24 cellular contexts compared by ENCODE assay signal in genomic region chr5:144582046-144582445, GRCh38.
DNase-seq lines count a peak whose midpoint lies in the region; TF ChIP-seq lines count a peak whose summit lies in the region.
"Had no signal": no experiment of that assay in that cellular context is flagged by ENCODE, and none has a peak within 500 bp of the region (broad histone marks: within the 10 kb centered on the region; RNA-seq: fewer than 3 reads in every experiment).

No MANE protein-coding gene starts in this region.

- H3K36me3 Mint-ChIP-seq in activated T-cell treated with anti-CD3 and anti-CD28 coated beads, Interleukin-2, amount 50 U/mL, for 24 hours (ENCODE audit: low read depth): no peaks in the 10 kb centered on the region
- H3K36me3 Mint-ChIP-seq: CD8-positive, alpha-beta T cell had no signal

- H3K4me3 Mint-ChIP-seq in activated T-cell treated with anti-CD3 and anti-CD28 coated beads, Interleukin-2, amount 50 U/mL, for 24 hours: no peak overlapping the region
- H3K4me3 Mint-ChIP-seq: CD8-positive, alpha-beta T cell had no signal

- peak overlapping the region; percentile 14 for H4K8ac ChIP-seq in mesendoderm (ENCODE audit: low read depth, low read length)

- no peak overlapping the region for H3K9ac ChIP-seq in mesendoderm (ENCODE audit: low read length)
- H3K9ac ChIP-seq: SK-N-SH had no signal

- H3K4me1 ChIP-seq in mesendoderm (ENCODE audit: control insufficient read depth, low read depth, low read length) (no peaks in the 10 kb centered on the region), BE2C (no peaks in the 10 kb centered on the region)
- H3K4me1 ChIP-seq: Peyer's patch had no signal

- H4K5ac ChIP-seq in mesendoderm (ENCODE audit: low read length): no peak overlapping the region

- no peak overlapping the region for H3K27ac Mint-ChIP-seq in activated T-cell treated with anti-CD3 and anti-CD28 coated beads, Interleukin-2, amount 50 U/mL, for 24 hours
- H3K27ac Mint-ChIP-seq: CD8-positive, alpha-beta T cell had no signal

- in situ Hi-C loops in Caki2 (cut with HindIII; ENCODE audit: low pct_unique_long_range_greater_than_20kb, low sequenced_read_pairs): no loop called here

- H2BK120ac ChIP-seq in mesendoderm (ENCODE audit: low read depth, low read length): no peak overlapping the region

- H3K56ac ChIP-seq in mesendoderm (ENCODE audit: low read length): no peak overlapping the region

- no peak overlapping the region for H3K23ac ChIP-seq in mesendoderm (ENCODE audit: low read length)

- H3K4ac ChIP-seq in mesendoderm (ENCODE audit: low read depth, low read length): no peak overlapping the region

- H2AK5ac ChIP-seq in mesendoderm (ENCODE audit: low read length): no peak overlapping the region

- no peaks in the 10 kb centered on the region for H3K79me2 ChIP-seq in mesendoderm (ENCODE audit: control insufficient read depth, insufficient read depth, low read length)

- no peak overlapping the region for H3K4me2 ChIP-seq in mesendoderm (ENCODE audit: low read length)
- H3K4me2 ChIP-seq: A549, SK-N-SH had no signal

- H3K27ac ChIP-seq in mesendoderm (ENCODE audit: low read depth, low read length): no peak overlapping the region
- H3K27ac ChIP-seq: A549, Peyer's patch had no signal

- H3K9me3 ChIP-seq in BE2C: peaks cover 2% of the 10 kb centered on the region; the same call in 1 of the 2 replicates
- H3K9me3 ChIP-seq: A549, Peyer's patch, SK-N-SH had no signal

- H3K36me3 ChIP-seq in mesendoderm (ENCODE audit: control insufficient read depth, insufficient read depth, low read length) (no peaks in the 10 kb centered on the region), BE2C (no peaks in the 10 kb centered on the region)
- H3K36me3 ChIP-seq: Peyer's patch had no signal

- H3K18ac ChIP-seq in mesendoderm (ENCODE audit: low read length): peak overlapping the region; percentile 22

- H3K4me3 ChIP-seq in epithelial cell of esophagus (ENCODE audit: low read length) (no peak overlapping the region), mesendoderm (ENCODE audit: low read length) (no peak overlapping the region), BE2C (ENCODE audit: low read depth, low read length) (no peak overlapping the region)
- H3K4me3 ChIP-seq: A549, K562, Peyer's patch had no signal

- no peak overlapping the region for H2BK15ac ChIP-seq in mesendoderm (replicated peaks; ENCODE audit: low read depth)

- no peak overlapping the region for H2BK5ac ChIP-seq in mesendoderm (ENCODE audit: low read length)

- no peaks in the 10 kb centered on the region for H3K4me1 Mint-ChIP-seq in activated T-cell treated with anti-CD3 and anti-CD28 coated beads, Interleukin-2, amount 50 U/mL, for 24 hours (ENCODE audit: low read depth)

- WGBS in mesendoderm (ENCODE audit: extremely low coverage, insufficient coverage, low lambda C conversion rate): no CpG with 5 or more reads among the region's 3 CpGs

- H3K27me3 ChIP-seq in mesendoderm (ENCODE audit: insufficient read depth, low read length, poor library complexity) (no peaks in the 10 kb centered on the region), BE2C (no peaks in the 10 kb centered on the region)
- H3K27me3 ChIP-seq: Peyer's patch had no signal

- TF ChIP-seq CTCF in epithelial cell of esophagus (IDR thresholded peaks at IDR 0.05; ENCODE audit: insufficient read depth, low read depth, low read length, missing control alignments) (no peak), BE2C (IDR thresholded peaks at IDR 0.05; ENCODE audit: low read depth, low read length) (no peak)

- no peaks in the 10 kb centered on the region for H3K79me1 ChIP-seq in mesendoderm (ENCODE audit: low read length)

- no peaks in the 10 kb centered on the region for H3K27me3 Mint-ChIP-seq in activated T-cell treated with anti-CD3 and anti-CD28 coated beads, Interleukin-2, amount 50 U/mL, for 24 hours

- peak; percentile 42 for DNase-seq in Caki2 (ENCODE audit: low read depth)
- DNase-seq in HPDE6-E6E7 (ENCODE audit: extremely low spot score): peak; percentile 59
- DNase-seq in epithelial cell of esophagus (ENCODE audit: low read depth): peak; percentile 78
- no peak for DNase-seq in mesendoderm
- DNase-seq in activated T-cell treated with anti-CD3 and anti-CD28 coated beads, Interleukin-2, amount 50 U/mL, for 24 hours: no peak
- no peak for DNase-seq in hypothalamus (lab: John Stamatoyannopoulos, UW)
- no peak for DNase-seq in anterior cingulate cortex (lab: John Stamatoyannopoulos, UW)
- no peak for DNase-seq in BE2C
- DNase-seq: AML-193; C1 segment of cervical spinal cord; Calu3; CD8-positive, alpha-beta T cell; Kasumi-1; NCI-H1105 treated with DMSO at 0.1 percent for 48 hours; NCI-H146; NCI-H1930; NCI-H2107; NCI-H446 treated with DMSO at 0.1 percent for 48 hours; NCI-H526; Peyer's patch; SK-N-SH; SW 1271 had no signal

- no peaks in the 10 kb centered on the region for H3K9me3 Mint-ChIP-seq in activated T-cell treated with anti-CD3 and anti-CD28 coated beads, Interleukin-2, amount 50 U/mL, for 24 hours

Comparison
In these comparisons a context has a peak if more than half of its experiments do, and no peak if none do; other contexts are left out.
1. DNase-seq: peak in Caki2 (single experiment), HPDE6-E6E7 (single experiment) and epithelial cell of esophagus (single experiment); none in mesendoderm (single experiment), activated T-cell treated with anti-CD3 and anti-CD28 coated beads, Interleukin-2, amount 50 U/mL, for 24 hours (single experiment), hypothalamus (0 of 51), anterior cingulate cortex (0 of 58) and BE2C (single experiment).